8 cellular contexts compared by ENCODE assay signal in genomic region chr17:14068542-14069250, GRCh38. TPM values are rescaled to one million over a fixed set of nuclear protein-coding genes. Genes with fewer than 3 reads are reported as not detected.
DNase-seq lines count a peak whose midpoint lies in the region; ATAC-seq and TF ChIP-seq lines count a peak whose summit lies in the region.

No MANE protein-coding gene starts in this region.

- peak overlapping the region; percentile 95 for H3K27ac ChIP-seq in hepatocyte

- no peaks in the 10 kb centered on the region for H3K36me3 ChIP-seq in hepatocyte (replicated peaks; ENCODE audit: insufficient read depth, low read depth)

- no peak for DNase-seq in hepatocyte (ENCODE audit: low spot score)
- no peak for DNase-seq in stimulated activated naive CD8-positive, alpha-beta T cell treated with anti-CD3 and anti-CD28 coated beads, Interleukin-15, Interleukin-2, amounts not matched to agents 100 U/mL and 50 U/mL, for 24 hours
- no peak for DNase-seq in occipital lobe (lab: John Stamatoyannopoulos, UW)
- no peak for DNase-seq in NCI-H1105 (lab: John Stamatoyannopoulos, UW)
- DNase-seq in AG08396 (ENCODE audit: low spot score) = no peak

- peak overlapping the region; percentile 92 for H3K4me3 ChIP-seq in hepatocyte

- ATAC-seq in GM18502 (IDR thresholded peaks at IDR 0.05; ENCODE audit: poor library complexity, unreplicated experiment) (peak; percentile 14), HG02623 (IDR thresholded peaks at IDR 0.05; ENCODE audit: unreplicated experiment) (peak; percentile 7), SK-N-SH treated with all-trans-retinoic acid at 6 μM for 48 hours (peak; percentile 15)
- peak; percentile 12 for ATAC-seq in stimulated activated naive CD8-positive, alpha-beta T cell treated with anti-CD3 and anti-CD28 coated beads, Interleukin-15, Interleukin-2, amounts not matched to agents 100 U/mL and 50 U/mL, for 24 hours

- no peaks in the 10 kb centered on the region for H3K9me2 ChIP-seq in hepatocyte (replicated peaks; ENCODE audit: insufficient read depth)

- WGBS in hepatocyte (ENCODE audit: low lambda C conversion rate, missing lambda C conversion rate) = 27% methylated on average over 25 of the region's 25 CpGs

- peaks cover 13% of the 10 kb centered on the region for H3K4me1 ChIP-seq in hepatocyte (ENCODE audit: insufficient read depth)

- no peaks in the 10 kb centered on the region for H4K20me1 ChIP-seq in hepatocyte (ENCODE audit: insufficient read depth, poor library complexity, severe bottlenecking)

- peak overlapping the region; percentile 89 for H2AFZ ChIP-seq in hepatocyte

- no peak for TF ChIP-seq CTCF in hepatocyte (IDR thresholded peaks at IDR 0.05; ENCODE audit: poor library complexity)

- no peaks in the 10 kb centered on the region for H3K27me3 ChIP-seq in hepatocyte

- peaks cover 68% of the 10 kb centered on the region for H3K79me2 ChIP-seq in hepatocyte

- H3K9me3 ChIP-seq in hepatocyte (ENCODE audit: low read depth) = peaks cover 6% of the 10 kb centered on the region

- peak overlapping the region; percentile 78 for H3K4me2 ChIP-seq in hepatocyte

TF ChIP-seq in SK-N-SH treated with all-trans-retinoic acid at 6 μM for 48 hours, 23 proteins besides CTCF, POLR2A, EP300 and RAD21:
- TF ChIP-seq CSRNP3 (CRISPR knock-in tag; IDR thresholded peaks at IDR 0.05) (no peak), RARB (CRISPR knock-in tag; IDR thresholded peaks at IDR 0.05) (no peak), TCF4 (CRISPR knock-in tag; IDR thresholded peaks at IDR 0.05; ENCODE audit: borderline replicate concordance) (no peak), SNAI2 (CRISPR knock-in tag; IDR thresholded peaks at IDR 0.05) (no peak), OSR1 (CRISPR knock-in tag; IDR thresholded peaks at IDR 0.05) (no peak), TOX (CRISPR knock-in tag; IDR thresholded peaks at IDR 0.05; ENCODE audit: borderline replicate concordance) (no peak), ESRRG (CRISPR knock-in tag; IDR thresholded peaks at IDR 0.05) (no peak), ZC3H10 (CRISPR knock-in tag; IDR thresholded peaks at IDR 0.05) (no peak), CSDC2 (CRISPR knock-in tag; IDR thresholded peaks at IDR 0.05) (no peak)

RNA-seq across cellular contexts. Expression of gene COX10, which starts 0.6 kb away (rescaled TPM):
- total RNA-seq in hepatocyte = 27.6 and 34.7 TPM in 2 replicates
- polyA plus RNA-seq in hepatocyte = 18.7 and 23.2 TPM in 2 replicates
- 21.8 TPM for total RNA-seq in occipital lobe
